8 cellular contexts compared by ENCODE assay signal in genomic region chr7:108525985-108526767, GRCh38. TPM values are rescaled to one million over a fixed set of nuclear protein-coding genes. Genes with fewer than 3 reads are reported as not detected.
DNase-seq lines count a peak whose midpoint lies in the region; ATAC-seq, FAIRE-seq and TF ChIP-seq lines count a peak whose summit lies in the region.

PNPLA8 (minus strand) TSS chr7:108526135; CDS start chr7:108515491, 10,644 bp downstream.

- H3K27ac ChIP-seq in iPS-20b (ENCODE audit: low read length) (peak within 1 kb of the TSS; percentile 26), skin epidermis (peak within 1 kb of the TSS; percentile 90 to 99 (median 98))

- no peak for FAIRE-seq in bronchial epithelial cell (lab: Jason Lieb, UNC)

- TF ChIP-seq CTCF in AG04449 (IDR thresholded peaks at IDR 0.05; ENCODE audit: insufficient read depth, low read length, missing control alignments) (no peak), WI38 (IDR thresholded peaks at IDR 0.05; ENCODE audit: low read depth, low read length) (no peak), bronchial epithelial cell (IDR thresholded peaks at IDR 0.05; ENCODE audit: insufficient read depth, low read length, severe bottlenecking) (no peak)

- H3K4me3 ChIP-seq in AG04449 (ENCODE audit: low read depth, low read length) (peak within 1 kb of the TSS; percentile 88), WI38 (ENCODE audit: low read depth, low read length) (peak within 1 kb of the TSS; percentile 73), bronchial epithelial cell (ENCODE audit: low read depth, low read length) (peak within 1 kb of the TSS; percentile 98), iPS-20b (ENCODE audit: low read length) (peak within 1 kb of the TSS; percentile 96), skin epidermis (peak within 1 kb of the TSS; percentile 64 to 93 (median 69))

- CTCF ChIA-PET in AG04449 (lab: Yijun Ruan, JAX) = interaction anchor here (1.4 to 3.1 kb wide), 3 partner anchors 11 to 28 kb away, joined by 3 to 14 read pairs (median 5); no protein-coding TSS in a partner anchor

- H3K9me3 ChIP-seq in iPS-20b (ENCODE audit: insufficient read depth, low read depth, low read length) = no peaks in the 10 kb centered on the region

- DNase-seq in AG04449 (ENCODE audit: low read depth, low spot score) (peak; percentile 97), NCI-H2227 treated with DMSO at 0.1 percent for 48 hours (lab: John Stamatoyannopoulos, UW) (peak; percentile 99), bronchial epithelial cell (ENCODE audit: low read depth) (peak; percentile 96)

- ATAC-seq in GM18907 (IDR thresholded peaks at IDR 0.05; ENCODE audit: unreplicated experiment) (peak; percentile 95), HG03159 (IDR thresholded peaks at IDR 0.05; ENCODE audit: unreplicated experiment) (peak; percentile 95)

- H3K36me3 ChIP-seq in bronchial epithelial cell (ENCODE audit: control insufficient read depth, insufficient read depth, low read length) (no peaks in the 10 kb centered on the region), iPS-20b (ENCODE audit: insufficient read depth, low read depth, low read length) (no peaks in the 10 kb centered on the region)

- peak within 1 kb of the TSS; percentile 84; the same call in 1 of the 2 replicates for H3K9ac ChIP-seq in iPS-20b (ENCODE audit: low read depth, low read length)

- no peaks in the 10 kb centered on the region for H3K27me3 ChIP-seq in bronchial epithelial cell (ENCODE audit: control insufficient read depth, insufficient read depth, low read length)
- no peaks in the 10 kb centered on the region for H3K27me3 ChIP-seq in iPS-20b (ENCODE audit: insufficient read depth, low read length)

- POLR2A ChIA-PET in AG04449 (lab: Yijun Ruan, JAX) = interaction anchor here (0.6 to 1.5 kb wide), 5 partner anchors 9 to 129 kb away, joined by 3 to 11 read pairs (median 3); partner anchors contain the start of genes DNAJB9 and THAP5

- H3K4me1 ChIP-seq in iPS-20b (ENCODE audit: insufficient read depth, low read length) = peaks cover 18% of the 10 kb centered on the region

RNA-seq across cellular contexts. Expression of gene PNPLA8, which starts in this region (rescaled TPM):
- 26.3 and 36.6 TPM in 2 replicates for total RNA-seq in bronchial epithelial cell

Comparison
In these comparisons a context has a peak if more than half of its experiments do, and no peak if none do; other contexts are left out.
1. Peak in every context shown above with its lines: DNase-seq, ATAC-seq, H3K4me3 ChIP-seq and H3K27ac ChIP-seq.